Comparison of ENCODE assay signal across 9 cellular contexts in the genomic region with DNA sequence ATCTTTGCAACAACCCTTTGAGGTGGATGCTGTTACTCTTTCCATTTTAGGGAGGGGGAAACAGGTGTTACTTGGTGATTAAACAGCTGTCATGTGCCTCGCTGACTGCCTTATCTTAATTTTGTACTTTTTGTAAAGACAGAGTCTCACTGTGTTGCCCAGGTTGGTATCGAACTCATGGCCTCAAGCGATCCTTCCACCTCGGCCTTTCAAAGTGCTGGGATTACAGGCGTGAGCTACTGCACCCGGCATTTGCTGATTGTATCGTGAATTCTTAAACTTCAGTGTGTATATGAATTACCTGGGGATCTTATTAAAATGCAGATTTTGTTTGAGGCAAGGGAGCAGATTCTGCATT. TPM values are rescaled to one million over a fixed set of nuclear protein-coding genes. Genes with fewer than 3 reads are reported as not detected.
DNase-seq lines count a peak whose midpoint lies in the region; ATAC-seq and TF ChIP-seq lines count a peak whose summit lies in the region.
"Had no signal": no experiment of that assay in that cellular context is flagged by ENCODE, and none has a peak within 500 bp of the region (broad histone marks: within the 10 kb centered on the region; RNA-seq: fewer than 3 reads in every experiment).

No MANE protein-coding gene starts in this region.

- no peaks in the 10 kb centered on the region for H3K27me3 ChIP-seq in CD4-positive, CD25-positive, alpha-beta regulatory T cell (ENCODE audit: control insufficient read depth, insufficient read depth, low read length)
- H3K27me3 ChIP-seq in osteoblast (ENCODE audit: insufficient read depth, low read length): no peaks in the 10 kb centered on the region

- CTCF ChIA-PET in OCI-LY7 (lab: Charles Lee; ENCODE audit: unreplicated experiment): interaction anchor here (1.0 kb wide), 1 partner anchor 95 kb away, joined by 4 read pairs; no protein-coding TSS in a partner anchor

- H4K20me1 ChIP-seq in OCI-LY7 (ENCODE audit: insufficient read depth, low read length) (no peaks in the 10 kb centered on the region), osteoblast (ENCODE audit: insufficient read depth, low read length) (peaks cover 20% of the 10 kb centered on the region)

- TF ChIP-seq CTCF in OCI-LY7 (conservative IDR thresholded peaks at IDR 0.05; ENCODE audit: low read length): no peak; the same call in 1 of the 2 replicates
- no peak for TF ChIP-seq CTCF in epithelial cell of esophagus (IDR thresholded peaks at IDR 0.05; ENCODE audit: insufficient read depth, low read depth, low read length, missing control alignments)
- no peak for TF ChIP-seq CTCF in osteoblast (IDR thresholded peaks at IDR 0.05; ENCODE audit: extremely low read depth, low read depth, low read length)

- peaks cover 29% of the 10 kb centered on the region for H3K4me1 ChIP-seq in CD4-positive, CD25-positive, alpha-beta regulatory T cell (ENCODE audit: control insufficient read depth, insufficient read depth, low read length, poor library complexity, severe bottlenecking)
- H3K4me1 ChIP-seq in OCI-LY7 (ENCODE audit: insufficient read depth, low read length, poor library complexity, severe bottlenecking) (peaks cover 45% of the 10 kb centered on the region), osteoblast (ENCODE audit: insufficient read depth, low read length) (peaks cover 29% of the 10 kb centered on the region)

- no peaks in the 10 kb centered on the region for H3K9me3 ChIP-seq in CD4-positive, CD25-positive, alpha-beta regulatory T cell (ENCODE audit: control insufficient read depth in 2 of 2, low read length in 2 of 2)
- H3K9me3 ChIP-seq in OCI-LY7 (ENCODE audit: low read length) (no peaks in the 10 kb centered on the region), osteoblast (ENCODE audit: low read depth, low read length) (no peaks in the 10 kb centered on the region)

- H2AFZ ChIP-seq in OCI-LY7 (ENCODE audit: low read length) (peak overlapping the region; percentile 38; the same call in 1 of the 2 replicates), osteoblast (ENCODE audit: low read length) (peak overlapping the region; percentile 93)

- POLR2A ChIA-PET in OCI-LY7 (lab: Charles Lee): interaction anchor here (0.7 kb wide), 1 partner anchor 309 kb away, joined by 3 read pairs; no protein-coding TSS in a partner anchor

- no peak for DNase-seq in CD4-positive, CD25-positive, alpha-beta regulatory T cell
- DNase-seq in OCI-LY7 (ENCODE audit: low spot score) (no peak), epithelial cell of esophagus (ENCODE audit: low read depth) (no peak), osteoblast (ENCODE audit: insufficient read length, low spot score, missing footprints) (no peak), islet precursor cell (no peak), amniotic stem cell (lab: John Stamatoyannopoulos, UW) (no peak)

- peak overlapping the region; percentile 96 to 100 (median 98) for H3K27ac Mint-ChIP-seq in CD4-positive, CD25-positive, alpha-beta regulatory T cell

- H3K4me2 ChIP-seq in OCI-LY7 (ENCODE audit: low read length): peak overlapping the region; percentile 90
- peak overlapping the region; percentile 94 for H3K4me2 ChIP-seq in osteoblast (ENCODE audit: insufficient read depth, low read length)

- peak overlapping the region; percentile 97 for H3K27ac ChIP-seq in CD4-positive, CD25-positive, alpha-beta regulatory T cell (ENCODE audit: insufficient read depth, low read length, poor library complexity, severe bottlenecking)
- H3K27ac ChIP-seq in OCI-LY7 (ENCODE audit: low read depth, low read length, poor library complexity, severe bottlenecking) (peak overlapping the region; percentile 86), osteoblast (ENCODE audit: low read depth, low read length) (peak overlapping the region; percentile 92)

- no peaks in the 10 kb centered on the region for H3K9me2 ChIP-seq in OCI-LY7 (ENCODE audit: insufficient read depth, low read length)

- H3K4me1 Mint-ChIP-seq in CD4-positive, CD25-positive, alpha-beta regulatory T cell: peaks cover 13 to 50% (median 29%) of the 10 kb centered on the region in 4 donors

- H3K79me2 ChIP-seq in OCI-LY7 (ENCODE audit: insufficient read depth, low read depth, low read length) (peaks cover 51% of the 10 kb centered on the region), osteoblast (ENCODE audit: insufficient read depth, low read length) (peaks cover 50% of the 10 kb centered on the region)

- no peak for ATAC-seq in CD4-positive, CD25-positive, alpha-beta regulatory T cell (ENCODE audit: low read depth in 2 of 2)
- ATAC-seq in GM21447 (IDR thresholded peaks at IDR 0.05; ENCODE audit: unreplicated experiment): no peak
- no peak for ATAC-seq in GM18511 (IDR thresholded peaks at IDR 0.05; ENCODE audit: unreplicated experiment)

- peaks cover 9% of the 10 kb centered on the region for H3K36me3 Mint-ChIP-seq in CD4-positive, CD25-positive, alpha-beta regulatory T cell

- H3K27me3 Mint-ChIP-seq in CD4-positive, CD25-positive, alpha-beta regulatory T cell: peaks cover 13% of the 10 kb centered on the region

- H3K36me3 ChIP-seq in CD4-positive, CD25-positive, alpha-beta regulatory T cell (ENCODE audit: control insufficient read depth, insufficient read depth, low read length): peaks cover 7% of the 10 kb centered on the region
- H3K36me3 ChIP-seq in OCI-LY7 (ENCODE audit: insufficient read depth, low read length) (peaks cover 27% of the 10 kb centered on the region), osteoblast (ENCODE audit: insufficient read depth, low read length) (peaks cover 4% of the 10 kb centered on the region)

- peak overlapping the region; percentile 96 for H3K4me3 ChIP-seq in CD4-positive, CD25-positive, alpha-beta regulatory T cell (ENCODE audit: low read depth, low read length)
- H3K4me3 ChIP-seq in OCI-LY7 (ENCODE audit: low read depth, low read length, poor library complexity, severe bottlenecking): peak overlapping the region; percentile 84
- H3K4me3 ChIP-seq in epithelial cell of esophagus (ENCODE audit: low read length): peak overlapping the region; percentile 63
- H3K4me3 ChIP-seq in osteoblast (ENCODE audit: insufficient read depth, low read length): peak overlapping the region; percentile 91

- BruUV-seq in OCI-LY7 (replicated peaks; lab: Mats Ljungman, UMichigan): no TSS peak

- intact Hi-C loops in OCI-LY7 (cut with micrococcal nuclease; ENCODE audit: unreplicated experiment): loop anchor here (1.0 to 5.0 kb wide), 3 partner anchors 50 to 192 kb away; no protein-coding TSS in a partner anchor

- no peaks in the 10 kb centered on the region for H3K9me3 Mint-ChIP-seq in CD4-positive, CD25-positive, alpha-beta regulatory T cell

- peak overlapping the region; percentile 96 to 99 (median 98) for H3K4me3 Mint-ChIP-seq in CD4-positive, CD25-positive, alpha-beta regulatory T cell

RNA-seq across cellular contexts. Expression of gene PSMD9, which starts 0.7 kb away (rescaled TPM):
- total RNA-seq in CD4-positive, CD25-positive, alpha-beta regulatory T cell: 52.9 TPM
- 100 to 1,000 TPM in 1 of 4 donors, 10 to 100 TPM in 3; 75.2 to 106 (median 90.9) TPM for polyA plus RNA-seq in CD4-positive, CD25-positive, alpha-beta regulatory T cell
- 135 and 142 TPM in 2 replicates for total RNA-seq in OCI-LY7 (2014; rRNA removed; shearing (Covaris generic))
- total RNA-seq in OCI-LY7 (2022) (89.2 and 90.2 TPM in 2 replicates), osteoblast (29.7 and 33.0 TPM in 2 replicates)

RNA-seq across cellular contexts. Expression of gene CFAP251, which starts 29.1 kb away (rescaled TPM):
- 0.96 TPM for total RNA-seq in CD4-positive, CD25-positive, alpha-beta regulatory T cell
- polyA plus RNA-seq in CD4-positive, CD25-positive, alpha-beta regulatory T cell: under 1 TPM in 1 of 4 donors, not detected in 3; 0.05 TPM
- total RNA-seq in OCI-LY7 (2014; rRNA removed; shearing (Covaris generic)): 4.1 and 6.6 TPM in 2 replicates
- total RNA-seq in OCI-LY7 (2022) (4.7 and 4.8 TPM in 2 replicates), osteoblast (4.3 and 7.4 TPM in 2 replicates)

RNA-seq across cellular contexts. Expression of gene HPD, which starts 30.6 kb away (rescaled TPM):
- total RNA-seq in CD4-positive, CD25-positive, alpha-beta regulatory T cell: not detected
- not detected for polyA plus RNA-seq in CD4-positive, CD25-positive, alpha-beta regulatory T cell
- total RNA-seq in OCI-LY7 (2014; rRNA removed; shearing (Covaris generic)): not detected in 2 replicates
- total RNA-seq in OCI-LY7 (2022) (not detected in 2 replicates), osteoblast (under 0.01 TPM in 1 of 2 replicates, not detected in the other)
- total RNA-seq: pulmonary artery endothelial cell had no signal
